ENCODE assay signal across 9 cellular contexts in genomic region chr7:41134242-41134872, GRCh38.
DNase-seq lines count a peak whose midpoint lies in the region; ATAC-seq and TF ChIP-seq lines count a peak whose summit lies in the region.
"Had no signal": no experiment of that assay in that cellular context is flagged by ENCODE, and none has a peak within 500 bp of the region (broad histone marks: within the 10 kb centered on the region; RNA-seq: fewer than 3 reads in every experiment).

No MANE protein-coding gene starts in this region.

- H3K27ac ChIP-seq in gastroesophageal sphincter = no peak overlapping the region
- no peak overlapping the region for H3K27ac ChIP-seq in coronary artery
- H3K27ac ChIP-seq: BLaER1 had no signal

- no peaks in the 10 kb centered on the region for H3K9me3 ChIP-seq in gastroesophageal sphincter
- H3K9me3 ChIP-seq: BLaER1 had no signal

- H3K4me1 ChIP-seq in gastroesophageal sphincter = peaks cover 0 to 10% (median 0%) of the 10 kb centered on the region in 3 donors
- H3K4me1 ChIP-seq: BLaER1 had no signal

- no peak for TF ChIP-seq POLR2A in gastroesophageal sphincter (IDR thresholded peaks at IDR 0.05)

- no peak for TF ChIP-seq CTCF in astrocyte of the spinal cord (IDR thresholded peaks at IDR 0.05; ENCODE audit: low read depth, low read length)
- TF ChIP-seq CTCF in gastroesophageal sphincter (IDR thresholded peaks at IDR 0.05) = no peak
- no peak for TF ChIP-seq CTCF in coronary artery (IDR thresholded peaks at IDR 0.05)

- H3K4me3 ChIP-seq in astrocyte of the spinal cord (ENCODE audit: low read depth, low read length) (no peak overlapping the region), gastroesophageal sphincter (no peak overlapping the region), coronary artery (no peak overlapping the region)
- H3K4me3 ChIP-seq: BLaER1 had no signal

- peak; percentile 93 for DNase-seq in A172 (ENCODE audit: low spot score)
- peak; percentile 67 for DNase-seq in astrocyte of the spinal cord (ENCODE audit: low read depth, low spot score)
- no peak for DNase-seq in AML-193 (lab: John Stamatoyannopoulos, UW)
- no peak for DNase-seq in NCI-H128 (lab: John Stamatoyannopoulos, UW; ENCODE audit: unreplicated experiment)
- no peak for DNase-seq in coronary artery (ENCODE audit: low spot score)

- WGBS in gastroesophageal sphincter (ENCODE audit: low coverage in 1 of 2), 2 donors = 5 to 31% methylated on average over 3 of the region's 3 CpGs

- H3K36me3 ChIP-seq in gastroesophageal sphincter = no peaks in the 10 kb centered on the region
- H3K36me3 ChIP-seq: BLaER1 had no signal

- ATAC-seq in GM19372 (IDR thresholded peaks at IDR 0.05; ENCODE audit: low read depth, unreplicated experiment) = peak; percentile 92
- ATAC-seq in HG03135 (IDR thresholded peaks at IDR 0.05; ENCODE audit: unreplicated experiment) = peak; percentile 91
- no peak for ATAC-seq in gastroesophageal sphincter

- no peak for TF ChIP-seq EP300 in gastroesophageal sphincter (IDR thresholded peaks at IDR 0.05)

- in situ Hi-C loops in astrocyte of the spinal cord (cut with HindIII; ENCODE audit: low sequenced_read_pairs) = no loop called here

- H3K27me3 ChIP-seq in gastroesophageal sphincter = no peaks in the 10 kb centered on the region
- H3K27me3 ChIP-seq: BLaER1 had no signal

Comparison
In these comparisons a context has a peak if more than half of its experiments do, and no peak if none do; other contexts are left out.
1. DNase-seq: peak in A172 (single experiment) and astrocyte of the spinal cord (single experiment); none in AML-193 (0 of 2), NCI-H128 (single experiment) and coronary artery (single experiment).